Comparison of ENCODE assay signal across 24 cellular contexts in the genomic region with DNA sequence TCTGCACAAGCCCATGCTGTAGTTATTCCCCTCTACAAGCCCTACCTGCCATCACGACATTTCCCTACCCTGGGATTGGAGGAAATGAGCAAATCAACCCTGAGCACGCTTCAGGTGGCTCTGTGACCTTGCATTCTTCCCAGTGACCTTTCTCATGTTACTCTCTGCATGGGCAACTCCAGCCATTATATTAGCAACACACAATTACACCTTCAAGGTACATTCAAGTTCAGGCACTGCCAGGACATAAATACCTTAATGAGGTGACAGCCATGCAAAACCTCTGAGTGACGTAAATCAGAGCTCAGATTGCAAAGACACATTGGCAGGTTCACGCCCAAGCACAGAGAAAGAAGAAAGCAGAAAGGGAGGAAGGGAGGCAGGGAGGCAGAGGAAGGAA.
"Had no signal": no experiment of that assay in that cellular context is flagged by ENCODE, and none has a peak within 500 bp of the region (broad histone marks: within the 10 kb centered on the region; RNA-seq: fewer than 3 reads in every experiment).

No MANE protein-coding gene starts in this region.

- H3K4me3 ChIP-seq: ascending aorta, cardiac muscle cell, colonic mucosa, heart left ventricle, testis, transverse colon, uterus had no signal

- ATAC-seq: heart left ventricle; naive thymus-derived CD8-positive, alpha-beta T cell; right cardiac atrium had no signal

- DNase-seq: activated CD4-positive, alpha-beta memory T cell treated with anti-CD3 and anti-CD28 coated beads for 36 hours; activated CD4-positive, alpha-beta T cell treated with anti-CD3 and anti-CD28 coated beads, Interleukin-2, amount 10 ng/mL, durations not matched to agents 24 days and 14 days; activated CD4-positive, CD25-positive, alpha-beta regulatory T cell treated with anti-CD3 and anti-CD28 coated beads, Interleukin-2, amount 50 U/mL, for 72 hours; activated CD8-positive, alpha-beta memory T cell treated with anti-CD3 and anti-CD28 coated beads, Interleukin-2, amount 50 U/mL, for 4 hours; activated gamma-delta T cell; activated naive CD4-positive, alpha-beta T cell treated with anti-CD3 and anti-CD28 coated beads, Interleukin-2, amount 10 ng/mL, durations not matched to agents 7 days and 5 days; activated naive CD8-positive, alpha-beta T cell treated with anti-CD3 and anti-CD28 coated beads, Interleukin-2, amount 10 ng/mL, durations not matched to agents 7 days and 5 days; activated T-cell treated with anti-CD3 and anti-CD28 coated beads, Interleukin-2, amount 50 U/mL, for 24 hours; cerebellar nuclear complex; colonic mucosa; effector CD8-positive, alpha-beta T cell; erythroblast; foreskin fibroblast; heart left ventricle; naive thymus-derived CD8-positive, alpha-beta T cell; right cardiac atrium; stimulated activated CD4-positive, alpha-beta T cell treated with anti-CD3 and anti-CD28 coated beads, Interleukin-2, amount 100 ng/mL, for 48 hours; stimulated activated naive CD4-positive, alpha-beta T cell treated with Interleukin-2 at 50 U/mL for 16 hours; T-helper 2 cell; testis; transverse colon; uterus had no signal
